26 cellular contexts compared by ENCODE assay signal in the genomic region with DNA sequence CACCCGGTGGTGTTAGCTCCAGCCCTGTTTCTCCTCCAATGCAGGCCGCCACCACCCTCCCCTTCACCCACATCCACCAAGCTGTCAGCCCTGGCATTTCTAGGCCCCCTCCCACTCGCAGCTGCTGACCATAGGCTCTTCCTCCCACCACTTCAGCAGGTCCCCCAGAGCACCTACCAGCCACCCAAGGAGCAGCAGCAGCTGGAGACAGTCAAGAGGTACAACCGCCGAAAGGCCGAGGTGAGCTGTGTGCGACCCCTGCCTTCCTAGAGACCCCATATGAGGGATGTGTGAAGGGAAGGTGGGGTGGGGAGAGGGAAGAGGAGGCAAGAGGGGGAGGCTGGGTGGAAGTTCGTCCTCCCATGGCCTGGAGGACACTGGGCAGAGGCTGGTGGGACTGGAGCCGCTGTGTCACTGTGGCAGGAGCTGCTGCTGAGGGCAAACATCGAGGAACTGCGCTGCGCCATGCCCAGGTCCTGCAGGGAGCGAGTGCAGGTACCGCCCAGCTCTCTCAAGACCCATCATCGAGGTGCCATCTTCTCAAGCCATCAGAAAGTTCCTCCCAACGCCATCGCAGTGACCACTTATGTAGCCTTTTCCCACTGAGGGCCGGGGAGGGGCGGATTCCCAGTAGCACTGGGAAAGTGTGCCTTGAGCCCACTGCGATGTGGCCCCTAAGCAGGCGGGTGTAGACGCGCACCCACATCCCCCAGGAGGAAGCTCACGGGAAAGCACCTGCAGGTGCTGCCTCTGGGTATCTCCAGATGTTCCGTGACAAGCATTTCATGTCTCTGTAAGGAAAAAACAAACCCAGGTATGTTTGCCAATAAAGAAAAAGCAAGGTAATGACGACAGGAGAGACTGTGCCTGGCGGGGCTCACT. TPM values are rescaled to one million over a fixed set of nuclear protein-coding genes. Genes with fewer than 3 reads are reported as not detected.
"Had no signal": no experiment of that assay in that cellular context is flagged by ENCODE, and none has a peak within 500 bp of the region (broad histone marks: within the 10 kb centered on the region; RNA-seq: fewer than 3 reads in every experiment).

No MANE protein-coding gene starts in this region.

- H3K4me1 Mint-ChIP-seq: naive thymus-derived CD4-positive, alpha-beta T cell had no signal

- H3K4me3 ChIP-seq: esophagus squamous epithelium, spleen, tibial nerve had no signal

- H3K27me3 Mint-ChIP-seq: activated naive CD8-positive, alpha-beta T cell; naive thymus-derived CD4-positive, alpha-beta T cell had no signal

- ATAC-seq: activated T-cell treated with anti-CD3 and anti-CD28 coated beads, Interleukin-2, amount 50 U/mL, for 72 hours; left colon; naive thymus-derived CD4-positive, alpha-beta T cell had no signal

- H3K4me3 Mint-ChIP-seq: activated naive CD8-positive, alpha-beta T cell; activated T-cell treated with anti-CD3 and anti-CD28 coated beads, Interleukin-2, amount 50 U/mL, for 72 hours; naive thymus-derived CD4-positive, alpha-beta T cell had no signal

- H3K4me1 ChIP-seq: esophagus squamous epithelium, spleen, tibial nerve had no signal

- H3K27ac ChIP-seq: epithelial cell of prostate, esophagus squamous epithelium, spleen, tibial nerve, VCaP had no signal

- H3K36me3 ChIP-seq: esophagus squamous epithelium, spleen, tibial nerve had no signal

- H3K27me3 ChIP-seq: esophagus squamous epithelium, spleen, tibial nerve had no signal

- H3K9me3 Mint-ChIP-seq: activated T-cell treated with anti-CD3 and anti-CD28 coated beads, Interleukin-2, amount 50 U/mL, for 72 hours; naive thymus-derived CD4-positive, alpha-beta T cell had no signal

- DNase-seq: activated CD4-positive, alpha-beta T cell treated with anti-CD3 and anti-CD28 coated beads for 4 hours; activated CD4-positive, alpha-beta T cell treated with anti-CD3 and anti-CD28 coated beads, Interleukin-2, amount 50 U/mL, for 4 hours; activated effector memory CD4-positive, alpha-beta T cell treated with Interleukin-2 at 50 U/mL for 16 hours; activated naive CD4-positive, alpha-beta T cell treated with Interleukin-2 at 50 U/mL for 16 hours; activated T-cell treated with anti-CD3 and anti-CD28 coated beads for 4 hours; activated T-cell treated with anti-CD3 and anti-CD28 coated beads, Interleukin-2, amount 50 U/mL, for 72 hours; anterior cingulate cortex; dermis blood vessel endothelial cell; effector CD8-positive, alpha-beta T cell; esophagus squamous epithelium; left colon; midbrain; naive thymus-derived CD4-positive, alpha-beta T cell; occipital lobe; spleen; stimulated activated naive CD4-positive, alpha-beta T cell treated with Interleukin-2 at 50 U/mL for 16 hours; T-helper 9 cell had no signal

- H3K36me3 Mint-ChIP-seq: activated naive CD8-positive, alpha-beta T cell; naive thymus-derived CD4-positive, alpha-beta T cell had no signal

- H3K9me3 ChIP-seq: esophagus squamous epithelium, spleen, tibial nerve had no signal

- H3K27ac Mint-ChIP-seq: activated naive CD8-positive, alpha-beta T cell; activated T-cell treated with anti-CD3 and anti-CD28 coated beads, Interleukin-2, amount 50 U/mL, for 72 hours had no signal

RNA-seq across cellular contexts. Expression of a gene that starts 31.0 kb away (rescaled TPM):
- total RNA-seq: activated T-cell treated with anti-CD3 and anti-CD28 coated beads, Interleukin-2, amount 50 U/mL, for 72 hours; bronchial epithelial cell; frontal cortex; occipital lobe; right cardiac atrium; temporal lobe; tibial nerve; urinary bladder had no signal
